In genomic region chrX:33205321-33205720, GRCh38 we compare ENCODE assay signal across 18 cellular contexts. TPM values are rescaled to one million over a fixed set of nuclear protein-coding genes. Genes with fewer than 3 reads are reported as not detected.
DNase-seq lines count a peak whose midpoint lies in the region; ATAC-seq, FAIRE-seq and TF ChIP-seq lines count a peak whose summit lies in the region.
"Had no signal": no experiment of that assay in that cellular context is flagged by ENCODE, and none has a peak within 500 bp of the region (broad histone marks: within the 10 kb centered on the region; RNA-seq: fewer than 3 reads in every experiment).

No MANE protein-coding gene starts in this region.

- H3K27ac ChIP-seq in heart right ventricle (peak overlapping the region in 7 of 10 donors; percentile 23 to 88 (median 72)), foreskin keratinocyte (peak overlapping the region; percentile 27)

- no peak for ATAC-seq in heart right ventricle
- no peak for ATAC-seq in Right ventricle myocardium inferior
- peak; percentile 47 for ATAC-seq in foreskin keratinocyte
- no peak for ATAC-seq in activated CD4-positive, alpha-beta T cell treated with anti-CD3 and anti-CD28 coated beads for 36 hours
- ATAC-seq: activated CD8-positive, alpha-beta T cell treated with anti-CD3 and anti-CD28 coated beads for 36 hours; GM23338; naive thymus-derived CD4-positive, alpha-beta T cell had no signal

- no peak for FAIRE-seq in frontal cortex (lab: Jason Lieb, UNC)
- FAIRE-seq: TTC549 had no signal

- intact Hi-C loops in heart right ventricle (cut with DNase I) (loop anchor here in 2 of 10 donors (5.0 to 10.0 kb wide), 2 partner anchors 78 to 81 kb away; no protein-coding TSS in a partner anchor), Right ventricle myocardium inferior (cut with DNase I) (no loop called here)
- intact Hi-C loops in activated CD4-positive, alpha-beta T cell treated with anti-CD3 and anti-CD28 coated beads for 36 hours (cut with DNase I, micrococcal nuclease), result no loop called here

- H3K27me3 Mint-ChIP-seq in chondrocyte (ENCODE audit: low read depth), result no peaks in the 10 kb centered on the region
- no peaks in the 10 kb centered on the region for H3K27me3 Mint-ChIP-seq in activated CD4-positive, alpha-beta T cell treated with anti-CD3 and anti-CD28 coated beads for 36 hours
- H3K27me3 Mint-ChIP-seq: activated CD8-positive, alpha-beta T cell treated with anti-CD3 and anti-CD28 coated beads for 36 hours; CD4-positive, alpha-beta T cell; naive thymus-derived CD4-positive, alpha-beta T cell had no signal

- H3K27ac Mint-ChIP-seq in chondrocyte (ENCODE audit: unreplicated experiment), result no peak overlapping the region
- H3K27ac Mint-ChIP-seq in activated CD4-positive, alpha-beta T cell treated with anti-CD3 and anti-CD28 coated beads for 36 hours, result no peak overlapping the region
- H3K27ac Mint-ChIP-seq: activated CD8-positive, alpha-beta T cell treated with anti-CD3 and anti-CD28 coated beads for 36 hours; CD4-positive, alpha-beta T cell; GM23338; naive thymus-derived CD4-positive, alpha-beta T cell had no signal

- H3K4me3 ChIP-seq in heart right ventricle, result peak overlapping the region in 9 of 10 donors; percentile 13 to 59 (median 42)
- H3K4me3 ChIP-seq: GM23338 had no signal

- no peak for TF ChIP-seq CTCF in heart right ventricle (IDR thresholded peaks at IDR 0.05)
- no peak for TF ChIP-seq CTCF in foreskin keratinocyte (conservative IDR thresholded peaks at IDR 0.05)
- TF ChIP-seq CTCF in chondrocyte (IDR thresholded peaks at IDR 0.05), result no peak

- CTCF ChIA-PET in activated CD4-positive, alpha-beta T cell treated with anti-CD3 and anti-CD28 coated beads for 36 hours (lab: Charles Lee), result no interaction called here

- H3K4me1 ChIP-seq in heart right ventricle, result peaks cover 0 to 3% (median 0%) of the 10 kb centered on the region in 9 donors
- H3K4me1 ChIP-seq in foreskin keratinocyte, result peaks cover 14% of the 10 kb centered on the region

- H3K27me3 ChIP-seq in heart right ventricle (no peaks in the 10 kb centered on the region), foreskin keratinocyte (no peaks in the 10 kb centered on the region)

- peaks cover 7% of the 10 kb centered on the region for H3K9me3 Mint-ChIP-seq in chondrocyte (ENCODE audit: low read depth)
- H3K9me3 Mint-ChIP-seq in activated CD4-positive, alpha-beta T cell treated with anti-CD3 and anti-CD28 coated beads for 36 hours (ENCODE audit: low read depth), result peaks cover 4% of the 10 kb centered on the region
- H3K9me3 Mint-ChIP-seq: activated CD8-positive, alpha-beta T cell treated with anti-CD3 and anti-CD28 coated beads for 36 hours; GM23338 had no signal

- peaks cover 43% of the 10 kb centered on the region for H3K4me1 Mint-ChIP-seq in chondrocyte (ENCODE audit: low read depth)
- H3K4me1 Mint-ChIP-seq in activated CD4-positive, alpha-beta T cell treated with anti-CD3 and anti-CD28 coated beads for 36 hours, result no peaks in the 10 kb centered on the region
- H3K4me1 Mint-ChIP-seq: naive thymus-derived CD4-positive, alpha-beta T cell had no signal

- DNase-seq in heart right ventricle (no peak), Right ventricle myocardium inferior (ENCODE audit: missing footprints) (no peak), foreskin keratinocyte (no peak), pons (ENCODE audit: low spot score) (peak; percentile 17), chondrocyte (ENCODE audit: low spot score) (no peak), frontal cortex (ENCODE audit: low spot score in 2 of 2) (no peak), cortex of kidney (lab: John Stamatoyannopoulos, UW) (no peak)
- DNase-seq in activated CD4-positive, alpha-beta T cell treated with anti-CD3 and anti-CD28 coated beads for 36 hours, result no peak
- DNase-seq: activated CD8-positive, alpha-beta T cell treated with anti-CD3 and anti-CD28 coated beads for 36 hours; amniotic stem cell; CD4-positive, alpha-beta T cell; hippocampal formation; naive thymus-derived CD4-positive, alpha-beta T cell; NCI-H1417; NCI-H345; OCI-M1 had no signal

- no peaks in the 10 kb centered on the region for H3K36me3 Mint-ChIP-seq in chondrocyte (ENCODE audit: low read depth)
- no peaks in the 10 kb centered on the region for H3K36me3 Mint-ChIP-seq in activated CD4-positive, alpha-beta T cell treated with anti-CD3 and anti-CD28 coated beads for 36 hours (ENCODE audit: low read depth)
- H3K36me3 Mint-ChIP-seq: naive thymus-derived CD4-positive, alpha-beta T cell had no signal

- no peak overlapping the region for H3K4me3 Mint-ChIP-seq in chondrocyte (ENCODE audit: unreplicated experiment)
- H3K4me3 Mint-ChIP-seq in activated CD4-positive, alpha-beta T cell treated with anti-CD3 and anti-CD28 coated beads for 36 hours, result no peak overlapping the region
- H3K4me3 Mint-ChIP-seq: activated CD8-positive, alpha-beta T cell treated with anti-CD3 and anti-CD28 coated beads for 36 hours; CD4-positive, alpha-beta T cell; GM23338; naive thymus-derived CD4-positive, alpha-beta T cell had no signal

- no peaks in the 10 kb centered on the region for H3K9me3 ChIP-seq in heart right ventricle

- H3K36me3 ChIP-seq in heart right ventricle, result no peaks in the 10 kb centered on the region

- WGBS in heart right ventricle, 2 donors, result 23 to 31% methylated on average over 3 of the region's 3 CpGs

- POLR2A ChIA-PET in activated CD4-positive, alpha-beta T cell treated with anti-CD3 and anti-CD28 coated beads for 36 hours (lab: Charles Lee), result no interaction called here

RNA-seq across cellular contexts. Expression of gene DMD, which starts 6.0 kb away (rescaled TPM):
- total RNA-seq in heart right ventricle (100 to 1,000 TPM; 126 to 228 (median 191) TPM), Right ventricle myocardium inferior (116 TPM), foreskin keratinocyte (4.9 and 6.5 TPM in 2 replicates), chondrocyte (196 to 306 TPM (median 201 TPM) in 3 replicates), frontal cortex (56.7 TPM)
- polyA plus RNA-seq in heart right ventricle (10 to 100 TPM; 28.5 to 41.9 TPM), foreskin keratinocyte (1.2 and 1.6 TPM in 2 replicates)
- 1 to 10 TPM in 1 of 2 experiments, under 1 TPM in 1; 0.85 to 1.8 TPM for total RNA-seq in activated CD4-positive, alpha-beta T cell treated with anti-CD3 and anti-CD28 coated beads for 36 hours
